Comparison of ENCODE assay signal across 18 cellular contexts in the genomic region with DNA sequence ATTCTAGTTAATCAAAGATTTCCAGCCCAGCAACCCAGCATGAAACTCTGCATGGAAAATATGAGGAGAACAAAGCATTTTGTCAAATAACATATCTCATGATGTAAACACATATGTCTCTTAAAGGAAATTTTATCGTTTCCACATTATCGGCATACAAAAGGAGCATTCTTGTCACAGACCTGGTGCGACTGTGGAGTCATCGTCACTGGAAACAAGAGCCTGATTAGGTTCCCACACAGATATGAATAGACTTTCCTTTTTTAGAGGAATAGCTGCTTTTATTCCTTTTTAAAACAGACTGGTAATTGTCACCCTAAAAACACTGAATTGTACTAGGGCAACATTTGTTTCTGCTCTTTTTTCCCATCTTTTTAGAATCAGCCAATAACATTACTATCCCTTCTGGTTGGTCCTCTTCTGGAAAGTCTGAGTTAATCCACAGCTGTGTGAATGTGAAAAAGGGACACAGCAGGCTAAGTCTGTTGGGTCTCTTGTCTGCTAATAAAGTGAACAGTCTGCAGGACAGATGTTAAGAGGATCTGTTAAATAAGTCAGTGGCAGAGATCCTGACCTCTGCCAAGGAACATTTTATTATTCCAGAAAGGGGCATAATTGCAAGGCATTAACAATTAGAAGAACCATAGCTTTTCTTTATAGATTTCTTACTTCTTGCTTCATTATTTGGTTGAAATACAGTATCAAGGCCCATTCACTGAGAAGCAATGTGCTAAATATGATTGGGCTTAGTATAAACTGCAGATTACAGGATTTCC.
DNase-seq lines count a peak whose midpoint lies in the region; ATAC-seq and TF ChIP-seq lines count a peak whose summit lies in the region.
"Had no signal": no experiment of that assay in that cellular context is flagged by ENCODE, and none has a peak within 500 bp of the region (broad histone marks: within the 10 kb centered on the region; RNA-seq: fewer than 3 reads in every experiment).

No MANE protein-coding gene starts in this region.

- DNase-seq in SHP77 treated with DMSO at 0.1 percent for 48 hours (lab: John Stamatoyannopoulos, UW) = peak; percentile 11
- no peak for DNase-seq in SHP77 (lab: John Stamatoyannopoulos, UW)
- DNase-seq in NCI-H2227 treated with DMSO at 0.1 percent for 48 hours (lab: John Stamatoyannopoulos, UW) = peak; percentile 56
- DNase-seq in chondrocyte (ENCODE audit: low spot score) = no peak
- DNase-seq in putamen (ENCODE audit: low spot score) = peak; percentile 24
- no peak for DNase-seq in AG08395 (ENCODE audit: low spot score)
- DNase-seq in tibial artery = no peak
- DNase-seq: activated gamma-delta T cell; CD4-positive, alpha-beta memory T cell; KG1; OCI-M1; SW 1271 had no signal

- peaks cover 24% of the 10 kb centered on the region for H3K4me1 Mint-ChIP-seq in chondrocyte (ENCODE audit: low read depth)
- H3K4me1 Mint-ChIP-seq: CD4-positive, alpha-beta memory T cell had no signal

- H3K27me3 ChIP-seq in tibial artery = no peaks in the 10 kb centered on the region
- H3K27me3 ChIP-seq: ascending aorta, esophagus muscularis mucosa, hepatocyte, suprapubic skin had no signal

- peaks cover 2% of the 10 kb centered on the region for H3K36me3 Mint-ChIP-seq in chondrocyte (ENCODE audit: low read depth)
- H3K36me3 Mint-ChIP-seq: CD4-positive, alpha-beta memory T cell had no signal

- H3K27ac Mint-ChIP-seq in chondrocyte (ENCODE audit: unreplicated experiment) = peak overlapping the region; percentile 23
- H3K27ac Mint-ChIP-seq: CD4-positive, alpha-beta memory T cell; dendritic cell treated with granulocyte-macrophage colony-stimulating factor and Interleukin-4, amounts not matched to agents 40 ng/mL and 50 ng/mL, for 4 days had no signal

- H3K27me3 Mint-ChIP-seq in chondrocyte (ENCODE audit: low read depth) = no peaks in the 10 kb centered on the region
- H3K27me3 Mint-ChIP-seq: CD4-positive, alpha-beta memory T cell; dendritic cell treated with granulocyte-macrophage colony-stimulating factor and Interleukin-4, amounts not matched to agents 40 ng/mL and 50 ng/mL, for 4 days had no signal

- H3K4me3 ChIP-seq in tibial artery = no peak overlapping the region
- H3K4me3 ChIP-seq: ascending aorta, esophagus muscularis mucosa, hepatocyte, suprapubic skin had no signal

- no peaks in the 10 kb centered on the region for H3K9me3 ChIP-seq in tibial artery
- H3K9me3 ChIP-seq: ascending aorta, esophagus muscularis mucosa, suprapubic skin had no signal

- H3K4me3 Mint-ChIP-seq in chondrocyte (ENCODE audit: unreplicated experiment) = no peak overlapping the region
- H3K4me3 Mint-ChIP-seq: CD4-positive, alpha-beta memory T cell; dendritic cell treated with granulocyte-macrophage colony-stimulating factor and Interleukin-4, amounts not matched to agents 40 ng/mL and 50 ng/mL, for 4 days had no signal

- intact Hi-C loops in tibial artery (cut with DNase I; ENCODE audit: low total_unique reads) = no loop called here

- no peaks in the 10 kb centered on the region for H3K36me3 ChIP-seq in tibial artery
- H3K36me3 ChIP-seq: ascending aorta, esophagus muscularis mucosa, suprapubic skin had no signal

- H3K9me3 Mint-ChIP-seq in chondrocyte (ENCODE audit: low read depth) = peaks cover 5% of the 10 kb centered on the region

- no peak overlapping the region for H3K27ac ChIP-seq in tibial artery
- H3K27ac ChIP-seq: ascending aorta, esophagus muscularis mucosa, hepatocyte, suprapubic skin had no signal

- no peak for ATAC-seq in HG03196 (IDR thresholded peaks at IDR 0.05; ENCODE audit: unreplicated experiment)

- no peak for TF ChIP-seq CTCF in chondrocyte (IDR thresholded peaks at IDR 0.05)
- no peak for TF ChIP-seq CTCF in tibial artery (IDR thresholded peaks at IDR 0.05)

- peaks cover 0 to 15% (median 2%) of the 10 kb centered on the region in 4 donors for H3K4me1 ChIP-seq in tibial artery
- H3K4me1 ChIP-seq: ascending aorta had no signal

Comparison
In these comparisons a context has a peak if more than half of its experiments do, and no peak if none do; other contexts are left out.
1. DNase-seq: peak in SHP77 treated with DMSO at 0.1 percent for 48 hours (single experiment), NCI-H2227 treated with DMSO at 0.1 percent for 48 hours (single experiment) and putamen (single experiment); none in SHP77 (0 of 2), chondrocyte (single experiment), AG08395 (single experiment) and tibial artery (0 of 2).